10 cellular contexts compared by ENCODE assay signal in the genomic region with DNA sequence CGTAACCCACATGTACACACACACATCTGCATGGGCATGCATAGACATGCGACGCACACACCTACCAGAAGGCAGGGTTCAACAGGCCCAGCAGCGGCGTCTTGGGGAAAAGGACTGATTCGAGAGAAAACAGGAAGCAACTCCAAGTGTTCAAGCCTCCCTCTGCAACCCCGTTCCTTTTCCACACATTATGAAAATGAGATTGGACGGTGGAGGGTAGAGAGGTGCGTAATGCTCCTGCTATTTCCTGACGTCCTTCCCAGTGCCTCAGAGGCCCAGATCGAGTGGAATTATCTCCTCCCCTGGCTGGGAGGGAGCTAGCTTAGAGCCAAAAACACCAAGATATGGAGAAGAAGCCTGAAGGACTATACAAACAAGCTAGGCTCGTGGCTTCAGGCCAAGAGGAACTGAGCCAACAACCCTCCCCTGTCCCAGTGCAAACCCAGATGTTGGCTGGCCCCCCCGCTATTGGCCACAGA.
A peak's percentile ranks its signal among the peaks of the same experiment; 100 is the strongest.
DNase-seq lines count a peak whose midpoint lies in the region; ATAC-seq and TF ChIP-seq lines count a peak whose summit lies in the region.
"Had no signal": no experiment of that assay in that cellular context is flagged by ENCODE, and none has a peak within 500 bp of the region (broad histone marks: within the 10 kb centered on the region; RNA-seq: fewer than 3 reads in every experiment).

No MANE protein-coding gene starts in this region.

- H3K4me3 ChIP-seq in MG63 (no peak overlapping the region), left lung (no peak overlapping the region), upper lobe of left lung (no peak overlapping the region)
- H3K4me3 ChIP-seq: SK-N-MC had no signal

- no peak for TF ChIP-seq EP300 in upper lobe of left lung (IDR thresholded peaks at IDR 0.05)

- no peaks in the 10 kb centered on the region for H3K27me3 Mint-ChIP-seq in stimulated activated naive B cell treated with anti-CD40 and anti-IgM and Interleukin-4, amounts not matched to agents 10 μg/mL and 1 μg/mL and 100 μg/mL, for 72 hours
- H3K27me3 Mint-ChIP-seq in WTC11 (ENCODE audit: low read depth): no peaks in the 10 kb centered on the region; the same call in 1 of the 2 replicates

- H3K9me3 ChIP-seq in MG63 (no peaks in the 10 kb centered on the region), left lung (no peaks in the 10 kb centered on the region), upper lobe of left lung (no peaks in the 10 kb centered on the region)

- DNase-seq in MG63 (peak; percentile 55), dedifferentiated amniotic fluid mesenchymal stem cell (ENCODE audit: extremely low spot score) (peak; percentile 90), left lung (peak in 1 of 2 donors; percentile 65), upper lobe of left lung (peak in 1 of 2 donors; percentile 24), WTC11 (ENCODE audit: low spot score) (no peak)
- DNase-seq in stimulated activated naive B cell treated with anti-CD40 and anti-IgM and Interleukin-4, amounts not matched to agents 10 μg/mL and 1 μg/mL and 100 μg/mL, for 72 hours: no peak
- DNase-seq: activated gamma-delta T cell; stimulated activated CD4-positive, alpha-beta T cell treated with anti-CD3 and anti-CD28 coated beads, Interleukin-2, amount 100 ng/mL, for 48 hours had no signal

- intact Hi-C loops in left lung (cut with DNase I): no loop called here

- H3K4me3 Mint-ChIP-seq in stimulated activated naive B cell treated with anti-CD40 and anti-IgM and Interleukin-4, amounts not matched to agents 10 μg/mL and 1 μg/mL and 100 μg/mL, for 72 hours: no peak overlapping the region
- H3K4me3 Mint-ChIP-seq in WTC11: no peak overlapping the region

- ATAC-seq in left lung (peak; percentile 94), upper lobe of left lung (ENCODE audit: low FRiP score in 2 of 2) (peak; percentile 74 to 83), WTC11 (no peak), GM19395 (IDR thresholded peaks at IDR 0.05; ENCODE audit: unreplicated experiment) (no peak)
- no peak for ATAC-seq in stimulated activated naive B cell treated with anti-CD40 and anti-IgM and Interleukin-4, amounts not matched to agents 10 μg/mL and 1 μg/mL and 100 μg/mL, for 72 hours (replicated peaks)

- H3K9me3 Mint-ChIP-seq in stimulated activated naive B cell treated with anti-CD40 and anti-IgM and Interleukin-4, amounts not matched to agents 10 μg/mL and 1 μg/mL and 100 μg/mL, for 72 hours: no peaks in the 10 kb centered on the region
- H3K9me3 Mint-ChIP-seq in WTC11: no peaks in the 10 kb centered on the region

- TF ChIP-seq CTCF in left lung (IDR thresholded peaks at IDR 0.05): no peak
- no peak for TF ChIP-seq CTCF in upper lobe of left lung (IDR thresholded peaks at IDR 0.05)
- TF ChIP-seq CTCF in WTC11 (IDR thresholded peaks at IDR 0.05): no peak

- no peaks in the 10 kb centered on the region for H3K4me1 Mint-ChIP-seq in stimulated activated naive B cell treated with anti-CD40 and anti-IgM and Interleukin-4, amounts not matched to agents 10 μg/mL and 1 μg/mL and 100 μg/mL, for 72 hours
- H3K4me1 Mint-ChIP-seq in WTC11: no peaks in the 10 kb centered on the region

- CTCF ChIA-PET in WTC11 (lab: Charles Lee): no interaction called here

- 16 to 17% methylated on average over 9 to 13 of the region's 13 CpGs for WGBS in upper lobe of left lung, 2 donors

- no peak for TF ChIP-seq POLR2A in upper lobe of left lung (IDR thresholded peaks at IDR 0.05)

- H3K27me3 ChIP-seq in MG63 (no peaks in the 10 kb centered on the region), left lung (no peaks in the 10 kb centered on the region), upper lobe of left lung (no peaks in the 10 kb centered on the region)

- H3K4me1 ChIP-seq in left lung (peaks cover 0 to 8% of the 10 kb centered on the region in 2 donors), upper lobe of left lung (peaks cover 7 to 10% (median 9%) of the 10 kb centered on the region in 4 donors)

- H3K36me3 ChIP-seq in MG63: no peaks in the 10 kb centered on the region
- no peaks in the 10 kb centered on the region for H3K36me3 ChIP-seq in left lung
- H3K36me3 ChIP-seq in upper lobe of left lung: no peaks in the 10 kb centered on the region

- H3K27ac ChIP-seq in left lung (peak overlapping the region in 1 of 2 donors; percentile 8), upper lobe of left lung (peak overlapping the region in 1 of 4 donors; percentile 4)
- H3K27ac ChIP-seq: SK-N-MC had no signal

- H3K36me3 Mint-ChIP-seq in stimulated activated naive B cell treated with anti-CD40 and anti-IgM and Interleukin-4, amounts not matched to agents 10 μg/mL and 1 μg/mL and 100 μg/mL, for 72 hours: no peaks in the 10 kb centered on the region
- no peaks in the 10 kb centered on the region for H3K36me3 Mint-ChIP-seq in WTC11

- POLR2A ChIA-PET in WTC11 (lab: Charles Lee): no interaction called here

- no peak overlapping the region for H3K27ac Mint-ChIP-seq in stimulated activated naive B cell treated with anti-CD40 and anti-IgM and Interleukin-4, amounts not matched to agents 10 μg/mL and 1 μg/mL and 100 μg/mL, for 72 hours
- H3K27ac Mint-ChIP-seq in WTC11: no peak overlapping the region

TF ChIP-seq in WTC11, 78 proteins besides CTCF, POLR2A, EP300 and RAD21:
- TF ChIP-seq TEAD4 (CRISPR knock-in tag; IDR thresholded peaks at IDR 0.05): no peak
- TF ChIP-seq NFATC4 (CRISPR knock-in tag; IDR thresholded peaks at IDR 0.05): no peak
- TF ChIP-seq, protein P1, sequence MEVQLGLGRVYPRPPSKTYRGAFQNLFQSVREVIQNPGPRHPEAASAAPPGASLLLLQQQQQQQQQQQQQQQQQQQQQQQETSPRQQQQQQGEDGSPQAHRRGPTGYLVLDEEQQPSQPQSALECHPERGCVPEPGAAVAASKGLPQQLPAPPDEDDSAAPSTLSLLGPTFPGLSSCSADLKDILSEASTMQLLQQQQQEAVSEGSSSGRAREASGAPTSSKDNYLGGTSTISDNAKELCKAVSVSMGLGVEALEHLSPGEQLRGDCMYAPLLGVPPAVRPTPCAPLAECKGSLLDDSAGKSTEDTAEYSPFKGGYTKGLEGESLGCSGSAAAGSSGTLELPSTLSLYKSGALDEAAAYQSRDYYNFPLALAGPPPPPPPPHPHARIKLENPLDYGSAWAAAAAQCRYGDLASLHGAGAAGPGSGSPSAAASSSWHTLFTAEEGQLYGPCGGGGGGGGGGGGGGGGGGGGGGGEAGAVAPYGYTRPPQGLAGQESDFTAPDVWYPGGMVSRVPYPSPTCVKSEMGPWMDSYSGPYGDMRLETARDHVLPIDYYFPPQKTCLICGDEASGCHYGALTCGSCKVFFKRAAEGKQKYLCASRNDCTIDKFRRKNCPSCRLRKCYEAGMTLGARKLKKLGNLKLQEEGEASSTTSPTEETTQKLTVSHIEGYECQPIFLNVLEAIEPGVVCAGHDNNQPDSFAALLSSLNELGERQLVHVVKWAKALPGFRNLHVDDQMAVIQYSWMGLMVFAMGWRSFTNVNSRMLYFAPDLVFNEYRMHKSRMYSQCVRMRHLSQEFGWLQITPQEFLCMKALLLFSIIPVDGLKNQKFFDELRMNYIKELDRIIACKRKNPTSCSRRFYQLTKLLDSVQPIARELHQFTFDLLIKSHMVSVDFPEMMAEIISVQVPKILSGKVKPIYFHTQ (CRISPR knock-in tag; IDR thresholded peaks at IDR 0.05): no peak
- TF ChIP-seq FOXK1 (CRISPR knock-in tag; IDR thresholded peaks at IDR 0.05): no peak
- no peak for TF ChIP-seq TEAD1 (CRISPR knock-in tag; IDR thresholded peaks at IDR 0.05)
- TF ChIP-seq, protein P2, sequence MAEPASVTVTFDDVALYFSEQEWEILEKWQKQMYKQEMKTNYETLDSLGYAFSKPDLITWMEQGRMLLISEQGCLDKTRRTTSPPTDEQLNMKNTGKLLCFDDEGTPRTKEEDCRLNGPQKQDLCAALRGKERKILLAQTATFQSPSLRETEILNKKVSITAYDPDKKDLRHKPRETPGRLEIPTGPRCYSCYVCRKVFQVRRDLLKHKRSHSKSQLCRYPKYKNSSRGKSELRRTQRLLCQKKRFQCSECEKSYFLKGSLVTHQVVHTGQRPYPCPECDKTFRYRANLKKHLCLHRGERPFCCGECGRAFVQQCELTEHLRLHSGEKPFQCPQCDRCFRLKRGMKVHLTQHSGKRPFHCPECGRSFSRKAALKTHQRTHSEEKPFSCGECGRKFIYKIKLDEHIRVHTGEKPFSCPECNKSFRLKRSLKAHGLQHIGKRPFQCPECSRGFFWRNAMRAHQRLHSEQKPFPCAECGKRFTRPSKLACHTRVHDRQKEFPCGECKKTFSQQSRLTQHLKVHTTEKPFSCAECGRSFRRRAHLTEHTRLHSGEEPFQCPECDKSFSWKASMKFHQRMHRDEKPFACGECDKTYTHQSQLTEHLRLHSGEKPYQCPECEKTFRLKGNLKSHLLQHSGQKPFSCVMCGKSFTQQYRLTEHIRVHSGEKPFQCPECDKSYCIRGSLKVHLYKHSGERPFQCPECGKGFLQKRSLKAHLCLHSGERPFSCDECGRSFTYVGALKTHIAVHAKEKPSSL (CRISPR knock-in tag; conservative IDR thresholded peaks at IDR 0.05): no peak
- TF ChIP-seq, protein P3, sequence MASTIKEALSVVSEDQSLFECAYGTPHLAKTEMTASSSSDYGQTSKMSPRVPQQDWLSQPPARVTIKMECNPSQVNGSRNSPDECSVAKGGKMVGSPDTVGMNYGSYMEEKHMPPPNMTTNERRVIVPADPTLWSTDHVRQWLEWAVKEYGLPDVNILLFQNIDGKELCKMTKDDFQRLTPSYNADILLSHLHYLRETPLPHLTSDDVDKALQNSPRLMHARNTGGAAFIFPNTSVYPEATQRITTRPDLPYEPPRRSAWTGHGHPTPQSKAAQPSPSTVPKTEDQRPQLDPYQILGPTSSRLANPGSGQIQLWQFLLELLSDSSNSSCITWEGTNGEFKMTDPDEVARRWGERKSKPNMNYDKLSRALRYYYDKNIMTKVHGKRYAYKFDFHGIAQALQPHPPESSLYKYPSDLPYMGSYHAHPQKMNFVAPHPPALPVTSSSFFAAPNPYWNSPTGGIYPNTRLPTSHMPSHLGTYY (CRISPR knock-in tag; IDR thresholded peaks at IDR 0.05): no peak
- TF ChIP-seq CREM (CRISPR knock-in tag; IDR thresholded peaks at IDR 0.05): no peak
- no peak for TF ChIP-seq JUN (CRISPR knock-in tag; IDR thresholded peaks at IDR 0.05)
- TF ChIP-seq IRF2 (CRISPR knock-in tag; IDR thresholded peaks at IDR 0.05; ENCODE audit: borderline replicate concordance, low read depth): no peak
- no peak for TF ChIP-seq OVOL2 (CRISPR knock-in tag; IDR thresholded peaks at IDR 0.05; ENCODE audit: borderline replicate concordance)
- no peak for TF ChIP-seq ETV6 (CRISPR knock-in tag; IDR thresholded peaks at IDR 0.05)
- TF ChIP-seq, protein P4, sequence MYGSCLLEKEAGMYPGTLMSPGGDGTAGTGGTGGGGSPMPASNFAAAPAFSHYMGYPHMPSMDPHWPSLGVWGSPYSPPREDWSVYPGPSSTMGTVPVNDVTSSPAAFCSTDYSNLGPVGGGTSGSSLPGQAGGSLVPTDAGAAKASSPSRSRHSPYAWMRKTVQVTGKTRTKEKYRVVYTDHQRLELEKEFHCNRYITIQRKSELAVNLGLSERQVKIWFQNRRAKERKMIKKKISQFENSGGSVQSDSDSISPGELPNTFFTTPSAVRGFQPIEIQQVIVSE (CRISPR knock-in tag; IDR thresholded peaks at IDR 0.05; ENCODE audit: borderline replicate concordance): no peak
- no peak for TF ChIP-seq RORB (CRISPR knock-in tag; IDR thresholded peaks at IDR 0.05)

Comparison
In these comparisons a context has a peak if more than half of its experiments do, and no peak if none do; other contexts are left out.
1. DNase-seq: peak in MG63 (single experiment) and dedifferentiated amniotic fluid mesenchymal stem cell (single experiment); none in stimulated activated naive B cell treated with anti-CD40 and anti-IgM and Interleukin-4, amounts not matched to agents 10 μg/mL and 1 μg/mL and 100 μg/mL, for 72 hours (single experiment) and WTC11 (single experiment).
2. ATAC-seq: peak in left lung (single experiment) and upper lobe of left lung (2 of 2); none in stimulated activated naive B cell treated with anti-CD40 and anti-IgM and Interleukin-4, amounts not matched to agents 10 μg/mL and 1 μg/mL and 100 μg/mL, for 72 hours (0 of 2), WTC11 (single experiment) and GM19395 (single experiment).